ENCODE assay signal across 33 cellular contexts in the genomic region with DNA sequence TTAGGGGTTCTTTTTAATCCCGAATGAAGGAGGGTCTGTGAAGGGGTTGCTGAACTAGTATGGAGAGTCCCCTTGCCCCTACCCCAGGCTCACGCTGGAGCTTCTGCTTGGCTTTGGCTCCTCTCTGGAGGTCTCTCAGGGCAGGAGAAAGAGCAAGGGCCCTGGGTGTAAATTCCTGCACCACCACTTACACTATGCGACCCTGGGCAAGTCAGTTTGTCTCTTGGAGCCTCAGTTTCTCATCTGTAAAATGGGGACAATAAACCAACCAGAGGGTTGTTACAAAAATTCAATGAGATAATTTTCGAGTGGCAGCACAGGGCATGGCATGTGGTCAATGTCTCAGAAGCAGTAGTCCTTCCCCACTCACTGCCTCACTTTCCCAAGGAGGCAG. TPM values are rescaled to one million over a fixed set of nuclear protein-coding genes. Genes with fewer than 3 reads are reported as not detected.
DNase-seq lines count a peak whose midpoint lies in the region; ATAC-seq, FAIRE-seq and TF ChIP-seq lines count a peak whose summit lies in the region.
"Had no signal": no experiment of that assay in that cellular context is flagged by ENCODE, and none has a peak within 500 bp of the region (broad histone marks: within the 10 kb centered on the region; RNA-seq: fewer than 3 reads in every experiment).

No MANE protein-coding gene starts in this region.

- H4K20me1 ChIP-seq in HepG2 (ENCODE audit: insufficient read depth, low read length): no peaks in the 10 kb centered on the region
- H4K20me1 ChIP-seq in neural progenitor cell (ENCODE audit: low read depth): peaks cover 15% of the 10 kb centered on the region

- no peak overlapping the region for H2AFZ ChIP-seq in HepG2 (ENCODE audit: low read length)
- H2AFZ ChIP-seq in neural progenitor cell (replicated peaks): no peak overlapping the region
- H2AFZ ChIP-seq in trophoblast cell (ENCODE audit: insufficient read depth, low read length, poor library complexity): no peak overlapping the region

- H4K12ac ChIP-seq in trophoblast cell (ENCODE audit: low read depth, low read length): no peak overlapping the region

- no peak for TF ChIP-seq RAD21 in HepG2 (CRISPR knock-in tag; IDR thresholded peaks at IDR 0.05)

- H3K36me3 ChIP-seq in HepG2 (replicated peaks in 1 of 2; ENCODE audit: control insufficient read depth in 1 of 2, insufficient read depth in 2 of 2, low read length in 2 of 2) (no peaks in the 10 kb centered on the region), right lobe of liver (no peaks in the 10 kb centered on the region), neural progenitor cell (no peaks in the 10 kb centered on the region), trophoblast cell (ENCODE audit: control insufficient read depth in 1 of 2, insufficient read depth in 2 of 2, low read length in 2 of 2) (peaks cover 10% of the 10 kb centered on the region in 2 experiments)
- H3K36me3 ChIP-seq: Peyer's patch, right atrium auricular region, SJSA1 had no signal

- H3K23ac ChIP-seq in trophoblast cell (ENCODE audit: low read length): no peak overlapping the region

- no peak overlapping the region for H3K27ac ChIP-seq in HepG2 (ENCODE audit: extremely low read length, insufficient read depth, low read length)
- H3K27ac ChIP-seq in right lobe of liver: no peak overlapping the region
- no peak overlapping the region for H3K27ac ChIP-seq in neural progenitor cell
- H3K27ac ChIP-seq in trophoblast cell (ENCODE audit: low read depth, low read length): no peak overlapping the region
- H3K27ac ChIP-seq: esophagus muscularis mucosa, Peyer's patch, SJSA1, tibial nerve had no signal

- no peak overlapping the region for H3K9ac ChIP-seq in HepG2 (ENCODE audit: insufficient read depth, low read depth, low read length)
- no peak overlapping the region for H3K9ac ChIP-seq in neural progenitor cell
- no peak overlapping the region for H3K9ac ChIP-seq in trophoblast cell (ENCODE audit: low read length)
- H3K9ac ChIP-seq: parathyroid adenoma had no signal

- no peak for ATAC-seq in HepG2
- ATAC-seq in right lobe of liver: no peak
- ATAC-seq: activated CD8-positive, alpha-beta memory T cell treated with anti-CD3 and anti-CD28 coated beads, Interleukin-2, amount 10 ng/mL, durations not matched to agents 7 days and 5 days; activated naive CD8-positive, alpha-beta T cell treated with anti-CD3 and anti-CD28 coated beads, Interleukin-2, amount 50 U/mL, for 24 hours; activated T-cell treated with anti-CD3 and anti-CD28 coated beads, Interleukin-2, amount 50 U/mL, for 72 hours had no signal

- H3K9me3 ChIP-seq in HepG2 (ENCODE audit: low read length): no peaks in the 10 kb centered on the region
- H3K9me3 ChIP-seq in right lobe of liver: no peaks in the 10 kb centered on the region
- no peaks in the 10 kb centered on the region for H3K9me3 ChIP-seq in neural progenitor cell (ENCODE audit: low read depth)
- peaks cover 4% of the 10 kb centered on the region for H3K9me3 ChIP-seq in trophoblast cell (ENCODE audit: insufficient read depth, low read depth, low read length)
- H3K9me3 ChIP-seq: esophagus muscularis mucosa, mucosa of descending colon, Peyer's patch, right atrium auricular region, SJSA1, tibial nerve had no signal

- WGBS in HepG2 (ENCODE audit: low lambda C conversion rate): 20% methylated on average over 3 of the region's 4 CpGs
- WGBS in right lobe of liver (ENCODE audit: insufficient coverage, low coverage, low lambda C conversion rate, missing lambda C conversion rate): 38% methylated on average over 2 of the region's 4 CpGs
- WGBS in trophoblast cell (ENCODE audit: extremely low coverage, insufficient coverage, insufficient read length): no CpG with 5 or more reads among the region's 4 CpGs

- POLR2A ChIA-PET in HepG2 (lab: Yijun Ruan, JAX): no interaction called here

- peak overlapping the region; percentile 71 for H3K27ac Mint-ChIP-seq in dendritic cell treated with granulocyte-macrophage colony-stimulating factor and Interleukin-4, amounts not matched to agents 40 ng/mL and 50 ng/mL, for 4 days
- H3K27ac Mint-ChIP-seq in neural progenitor cell: peak overlapping the region; percentile 25
- H3K27ac Mint-ChIP-seq: activated CD8-positive, alpha-beta memory T cell treated with anti-CD3 and anti-CD28 coated beads, Interleukin-2, amount 10 ng/mL, durations not matched to agents 7 days and 5 days; activated naive CD8-positive, alpha-beta T cell treated with anti-CD3 and anti-CD28 coated beads, Interleukin-2, amount 50 U/mL, for 24 hours; activated T-cell treated with anti-CD3 and anti-CD28 coated beads, Interleukin-2, amount 50 U/mL, for 72 hours; CD4-positive, alpha-beta memory T cell; IgD-negative memory B cell had no signal

- CTCF ChIA-PET in HepG2 (lab: Yijun Ruan, JAX; ENCODE audit: low intra/inter-chr PET ratio, low total read pairs): no interaction called here

- DNase-seq in HepG2 (ENCODE audit: low spot score) (no peak), right lobe of liver (no peak), neural progenitor cell (ENCODE audit: low spot score) (no peak), SIG-M5 (lab: John Stamatoyannopoulos, UW) (no peak), activated gamma-delta T cell treated with Interleukin-2 at 50 U/mL for 16 hours (no peak), iPS-NIHi11 (ENCODE audit: low spot score) (no peak), trophoblast cell (no peak)
- DNase-seq: activated CD4-positive, alpha-beta T cell treated with anti-CD3 and anti-CD28 coated beads, Interleukin-2, amount 50 U/mL, for 4 hours; activated CD8-positive, alpha-beta memory T cell treated with anti-CD3 and anti-CD28 coated beads, Interleukin-2, amount 10 ng/mL, durations not matched to agents 7 days and 5 days; activated naive CD4-positive, alpha-beta T cell; activated naive CD8-positive, alpha-beta T cell treated with anti-CD3 and anti-CD28 coated beads, Interleukin-2, amount 50 U/mL, for 24 hours; activated T-cell treated with anti-CD3 and anti-CD28 coated beads, Interleukin-2, amount 50 U/mL, for 72 hours; CD4-positive, alpha-beta memory T cell; central memory CD4-positive, alpha-beta T cell; cortex of kidney; DND-41; Peyer's patch; stimulated activated CD8-positive, alpha-beta memory T cell treated with anti-CD3 and anti-CD28 coated beads, Interleukin-4, amount 100 ng/mL, for 48 hours; T1000 had no signal

- H2AK5ac ChIP-seq in trophoblast cell (ENCODE audit: low read length): no peak overlapping the region

- no peak overlapping the region for H3K4me3 Mint-ChIP-seq in dendritic cell treated with granulocyte-macrophage colony-stimulating factor and Interleukin-4, amounts not matched to agents 40 ng/mL and 50 ng/mL, for 4 days
- H3K4me3 Mint-ChIP-seq in neural progenitor cell: peak overlapping the region; percentile 24
- H3K4me3 Mint-ChIP-seq: activated CD8-positive, alpha-beta memory T cell treated with anti-CD3 and anti-CD28 coated beads, Interleukin-2, amount 10 ng/mL, durations not matched to agents 7 days and 5 days; activated naive CD8-positive, alpha-beta T cell treated with anti-CD3 and anti-CD28 coated beads, Interleukin-2, amount 50 U/mL, for 24 hours; activated T-cell treated with anti-CD3 and anti-CD28 coated beads, Interleukin-2, amount 50 U/mL, for 72 hours; CD4-positive, alpha-beta memory T cell; IgD-negative memory B cell had no signal

- no peaks in the 10 kb centered on the region for H3K79me2 ChIP-seq in HepG2 (ENCODE audit: insufficient read depth, low read length)
- H3K79me2 ChIP-seq in neural progenitor cell (ENCODE audit: low read depth): no peaks in the 10 kb centered on the region
- no peaks in the 10 kb centered on the region for H3K79me2 ChIP-seq in trophoblast cell (ENCODE audit: control insufficient read depth, insufficient read depth, low read length, poor library complexity)
- H3K79me2 ChIP-seq: parathyroid adenoma had no signal

- H3K4me3 ChIP-seq in HepG2 (replicated peaks in 1 of 3; ENCODE audit: insufficient read depth in 1 of 3, low read depth in 2 of 3, low read length in 3 of 3): no peak overlapping the region
- no peak overlapping the region for H3K4me3 ChIP-seq in right lobe of liver
- peak overlapping the region; percentile 31 for H3K4me3 ChIP-seq in neural progenitor cell
- H3K4me3 ChIP-seq in trophoblast cell (ENCODE audit: low read depth, low read length): no peak overlapping the region
- H3K4me3 ChIP-seq: esophagus muscularis mucosa, lung, mucosa of descending colon, Peyer's patch, right atrium auricular region, SJSA1, tibial nerve had no signal

- BruUV-seq in HepG2 (replicated peaks; lab: Mats Ljungman, UMichigan): no TSS peak

- H3K36me3 Mint-ChIP-seq in dendritic cell treated with granulocyte-macrophage colony-stimulating factor and Interleukin-4, amounts not matched to agents 40 ng/mL and 50 ng/mL, for 4 days (ENCODE audit: low read depth): no peaks in the 10 kb centered on the region
- H3K36me3 Mint-ChIP-seq in neural progenitor cell: no peaks in the 10 kb centered on the region
- H3K36me3 Mint-ChIP-seq: activated CD8-positive, alpha-beta memory T cell treated with anti-CD3 and anti-CD28 coated beads, Interleukin-2, amount 10 ng/mL, durations not matched to agents 7 days and 5 days; CD4-positive, alpha-beta memory T cell had no signal

- H2BK12ac ChIP-seq in trophoblast cell (ENCODE audit: low read length): no peak overlapping the region

- no peak for TF ChIP-seq CTCF in HepG2 (CRISPR knock-in tag; IDR thresholded peaks at IDR 0.05)
- TF ChIP-seq CTCF in right lobe of liver (IDR thresholded peaks at IDR 0.05): no peak
- no peak for TF ChIP-seq CTCF in neural progenitor cell (IDR thresholded peaks at IDR 0.05)

- no peak overlapping the region for H3K4ac ChIP-seq in trophoblast cell (ENCODE audit: low read depth, low read length)

- intact Hi-C loops in HepG2 (cut with micrococcal nuclease; ENCODE audit: unreplicated experiment) (no loop called here), right lobe of liver (cut with DNase I) (no loop called here)
- intact Hi-C loops in dendritic cell treated with granulocyte-macrophage colony-stimulating factor and Interleukin-4, amounts not matched to agents 40 ng/mL and 50 ng/mL, for 4 days (cut with micrococcal nuclease): no loop called here

- in situ Hi-C loops in HepG2 (cut with HindIII; ENCODE audit: extremely low pct_ligation_motif_present, low pct_unique_long_range_greater_than_20kb): no loop called here

- H2BK5ac ChIP-seq in trophoblast cell (ENCODE audit: low read depth, low read length, poor library complexity): no peak overlapping the region

- H3K14ac ChIP-seq in trophoblast cell (ENCODE audit: low read length): no peak overlapping the region

- TF ChIP-seq POLR2A in HepG2 (IDR thresholded peaks at IDR 0.05; ENCODE audit: insufficient read depth in 1 of 2, low read depth in 2 of 2, low read length in 2 of 2): no peak
- no peak for TF ChIP-seq POLR2A in right lobe of liver (IDR thresholded peaks at IDR 0.05)

- H3K27me3 ChIP-seq in HepG2 (ENCODE audit: control insufficient read depth in 1 of 2, insufficient read depth in 2 of 2, low read length in 2 of 2) (peaks cover 2 to 7% of the 10 kb centered on the region in 2 experiments; a peak in 3 of 5 replicates), right lobe of liver (no peaks in the 10 kb centered on the region), neural progenitor cell (peaks cover 6% of the 10 kb centered on the region), trophoblast cell (ENCODE audit: insufficient read depth, low read length) (no peaks in the 10 kb centered on the region)
- H3K27me3 ChIP-seq: Peyer's patch, right atrium auricular region, SJSA1, tibial nerve had no signal

- H3K4me2 ChIP-seq in HepG2 (ENCODE audit: low read depth, low read length): no peak overlapping the region
- peak overlapping the region; percentile 75 for H3K4me2 ChIP-seq in neural progenitor cell
- H3K4me2 ChIP-seq in trophoblast cell (ENCODE audit: low read length): no peak overlapping the region

- peaks cover 43% of the 10 kb centered on the region for H3K27me3 Mint-ChIP-seq in dendritic cell treated with granulocyte-macrophage colony-stimulating factor and Interleukin-4, amounts not matched to agents 40 ng/mL and 50 ng/mL, for 4 days
- H3K27me3 Mint-ChIP-seq in neural progenitor cell (ENCODE audit: insufficient read depth, low read depth): peaks cover 15% of the 10 kb centered on the region

- no peaks in the 10 kb centered on the region for H3K9me3 Mint-ChIP-seq in dendritic cell treated with granulocyte-macrophage colony-stimulating factor and Interleukin-4, amounts not matched to agents 40 ng/mL and 50 ng/mL, for 4 days
- H3K9me3 Mint-ChIP-seq in neural progenitor cell: no peaks in the 10 kb centered on the region
- H3K9me3 Mint-ChIP-seq: activated naive CD8-positive, alpha-beta T cell treated with anti-CD3 and anti-CD28 coated beads, Interleukin-2, amount 50 U/mL, for 24 hours; activated T-cell treated with anti-CD3 and anti-CD28 coated beads, Interleukin-2, amount 50 U/mL, for 72 hours; CD4-positive, alpha-beta memory T cell; IgD-negative memory B cell; nephron progenitor cell had no signal

- H3K4me1 Mint-ChIP-seq in dendritic cell treated with granulocyte-macrophage colony-stimulating factor and Interleukin-4, amounts not matched to agents 40 ng/mL and 50 ng/mL, for 4 days (ENCODE audit: low read depth): peaks cover 21% of the 10 kb centered on the region
- peaks cover 49% of the 10 kb centered on the region for H3K4me1 Mint-ChIP-seq in neural progenitor cell
- H3K4me1 Mint-ChIP-seq: activated CD8-positive, alpha-beta memory T cell treated with anti-CD3 and anti-CD28 coated beads, Interleukin-2, amount 10 ng/mL, durations not matched to agents 7 days and 5 days; activated naive CD8-positive, alpha-beta T cell treated with anti-CD3 and anti-CD28 coated beads, Interleukin-2, amount 50 U/mL, for 24 hours; IgD-negative memory B cell had no signal

- no peak for FAIRE-seq in HepG2 (lab: Jason Lieb, UNC)
- FAIRE-seq: A204.1, astrocyte, D721Med, endometrium had no signal

- no peak overlapping the region for H3K18ac ChIP-seq in trophoblast cell (ENCODE audit: low read length)

- peaks cover 23% of the 10 kb centered on the region for H3F3A ChIP-seq in neural progenitor cell (ENCODE audit: low read depth)

- H3K79me1 ChIP-seq in trophoblast cell (ENCODE audit: low read length): peaks cover 6% of the 10 kb centered on the region

- no peak overlapping the region for H4K91ac ChIP-seq in trophoblast cell (ENCODE audit: low read depth, low read length)

- no peak overlapping the region for H2BK120ac ChIP-seq in trophoblast cell (ENCODE audit: insufficient read depth, low read length, poor library complexity)

- peaks cover 25% of the 10 kb centered on the region for H3K4me1 ChIP-seq in HepG2 (ENCODE audit: insufficient read depth, low read length)
- H3K4me1 ChIP-seq in right lobe of liver: no peaks in the 10 kb centered on the region
- H3K4me1 ChIP-seq in neural progenitor cell: peaks cover 27% of the 10 kb centered on the region
- H3K4me1 ChIP-seq in trophoblast cell (ENCODE audit: control insufficient read depth in 1 of 2, insufficient read depth in 2 of 2, low read length in 2 of 2): peaks cover 24 to 25% of the 10 kb centered on the region in 2 experiments
- H3K4me1 ChIP-seq: SJSA1 had no signal

- no peak overlapping the region for H4K8ac ChIP-seq in trophoblast cell (ENCODE audit: low read depth, low read length)

- TF ChIP-seq EP300 in HepG2 (IDR thresholded peaks at IDR 0.05; ENCODE audit: low read depth in 2 of 2, low read length in 2 of 2) (no peak), HepG2 (CRISPR knock-in tag; IDR thresholded peaks at IDR 0.05; ENCODE audit: borderline replicate concordance) (no peak)

RNA-seq across cellular contexts. Expression of a gene that starts 11.4 kb away (rescaled TPM):
- total RNA-seq in HepG2 (2016; rRNA removed; fragmentation: Illumina TruSeq; extraction: Trizol): 0.13 TPM in 1 of 2 replicates, not detected in the other
- total RNA-seq in HepG2 (2016; cell fraction: cytosol; rRNA removed; fragmentation: Illumina TruSeq; extraction: Trizol; ENCODE audit: low read depth): not detected in 2 replicates
- 0.06 TPM in 1 of 2 replicates, not detected in the other for total RNA-seq in HepG2 (2016; cell fraction: insoluble cytoplasmic fraction; rRNA removed; fragmentation: Illumina TruSeq; extraction: Trizol)
- total RNA-seq in HepG2 (2016; cell fraction: membrane; rRNA removed; fragmentation: Illumina TruSeq; extraction: Trizol): 0.07 TPM in 1 of 2 replicates, not detected in the other
- total RNA-seq in HepG2 (2016; cell fraction: nucleus; rRNA removed; fragmentation: Illumina TruSeq; extraction: Trizol): 0.25 TPM in 1 of 2 replicates, not detected in the other
- polyA plus RNA-seq in HepG2 (2011; rRNA removed): not detected in 2 replicates
- polyA plus RNA-seq in HepG2 (2011; cell fraction: cytosol; rRNA removed): not detected in 2 replicates
- polyA plus RNA-seq in HepG2 (2011; cell fraction: nucleus; rRNA removed): not detected in 2 replicates
- 0.07 TPM in 1 of 2 replicates, not detected in the other for polyA plus RNA-seq in HepG2 (2012)
- not detected in 2 replicates for polyA plus RNA-seq in HepG2 (2016; cell fraction: cytosol; fragmentation: Illumina TruSeq; extraction: Trizol; ENCODE audit: low read depth)
- polyA plus RNA-seq in HepG2 (2016; cell fraction: insoluble cytoplasmic fraction; fragmentation: Illumina TruSeq; extraction: Trizol; ENCODE audit: low read depth): 0.11 and 0.15 TPM in 2 replicates
- polyA plus RNA-seq in HepG2 (2016; cell fraction: membrane; fragmentation: Illumina TruSeq; extraction: Trizol; ENCODE audit: low read depth): 0.06 TPM in 1 of 2 replicates, not detected in the other
- polyA plus RNA-seq in HepG2 (2016; cell fraction: nucleus; fragmentation: Illumina TruSeq; extraction: Trizol; ENCODE audit: insufficient read depth, low read depth): not detected in 2 replicates
- polyA minus RNA-seq in HepG2 (2011; rRNA and poly(A)+ RNA removed; ENCODE audit: low replicate concordance): 0.54 TPM in 1 of 2 replicates, not detected in the other
- not detected in 2 replicates for polyA minus RNA-seq in HepG2 (2011; cell fraction: cytosol; rRNA and poly(A)+ RNA removed)
- polyA minus RNA-seq in HepG2 (2011; cell fraction: nucleus; rRNA and poly(A)+ RNA removed): not detected in 2 replicates
- total RNA-seq in right lobe of liver: under 1 TPM in 3 of 6 experiments, not detected in 3; 0.12 to 0.55 (median 0.54) TPM
- 2.1 TPM in 1 of 2 replicates, not detected in the other for total RNA-seq in neural progenitor cell (ENCODE audit: low replicate concordance)
- polyA plus RNA-seq in trophoblast cell (2013): 119 and 130 TPM in 2 replicates
- total RNA-seq: activated CD8-positive, alpha-beta memory T cell treated with anti-CD3 and anti-CD28 coated beads, Interleukin-2, amount 10 ng/mL, durations not matched to agents 7 days and 5 days; CD4-positive, alpha-beta memory T cell had no signal
- polyA plus RNA-seq: CD4-positive, alpha-beta memory T cell; IgD-negative memory B cell had no signal
